ENCODE assay signal across 9 cellular contexts in the genomic region with DNA sequence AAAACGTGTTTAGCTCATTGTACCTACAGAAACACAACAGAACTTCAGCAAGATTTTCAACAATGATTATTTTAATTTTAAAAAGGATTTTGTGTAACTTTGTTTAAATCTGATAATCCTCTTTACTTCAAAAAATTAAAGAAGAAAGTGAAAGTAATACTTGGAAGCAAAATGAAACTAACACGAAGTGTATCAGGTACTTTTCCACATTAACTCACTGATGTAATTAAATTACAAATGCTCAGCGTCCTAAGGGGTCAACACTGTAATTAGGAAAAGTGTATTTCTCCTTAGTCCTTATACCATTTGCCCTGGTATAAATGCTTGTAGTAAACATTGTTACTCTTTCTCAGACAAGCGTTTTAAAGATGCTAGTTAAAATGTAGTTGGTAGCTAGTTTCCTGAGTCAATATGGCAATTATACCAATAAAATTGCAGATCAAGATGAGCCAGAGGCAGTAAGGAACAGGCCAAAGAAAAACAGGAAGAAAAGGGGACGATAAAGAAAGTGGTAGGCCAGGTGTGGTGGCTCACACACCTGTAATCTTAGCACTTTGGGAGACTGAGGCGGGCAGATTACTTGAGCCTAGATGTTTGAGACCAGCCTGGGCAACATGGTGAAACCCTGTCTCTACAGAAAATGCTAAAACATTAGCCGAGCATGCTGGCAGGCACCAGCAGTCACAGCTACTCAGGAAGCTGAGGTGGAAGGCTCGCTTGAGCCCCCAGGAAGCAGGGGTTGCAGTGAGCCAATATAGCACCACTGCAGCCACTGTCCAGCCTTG.
DNase-seq lines count a peak whose midpoint lies in the region; ATAC-seq, FAIRE-seq and TF ChIP-seq lines count a peak whose summit lies in the region.
"Had no signal": no experiment of that assay in that cellular context is flagged by ENCODE, and none has a peak within 500 bp of the region (broad histone marks: within the 10 kb centered on the region; RNA-seq: fewer than 3 reads in every experiment).

No MANE protein-coding gene starts in this region.

- peak; percentile 65 for ATAC-seq in GM19397 (IDR thresholded peaks at IDR 0.05; ENCODE audit: unreplicated experiment)

- no peak overlapping the region for H3K4me3 Mint-ChIP-seq in glutamatergic neuron (ENCODE audit: unreplicated experiment)

- no peak overlapping the region for H3K27ac Mint-ChIP-seq in glutamatergic neuron (ENCODE audit: unreplicated experiment)

- TF ChIP-seq POLR2A in lower leg skin (IDR thresholded peaks at IDR 0.05), result no peak

- H3K79me2 ChIP-seq in KMS-11 (ENCODE audit: insufficient read depth, low read depth) (no peaks in the 10 kb centered on the region), parathyroid adenoma (no peaks in the 10 kb centered on the region)

- H3K4me2 ChIP-seq in BLaER1 (peak overlapping the region; percentile 89), KMS-11 (peak overlapping the region; percentile 49), parathyroid adenoma (ENCODE audit: low read length) (peak overlapping the region; percentile 52)

- H3K9me3 ChIP-seq in BLaER1, result no peaks in the 10 kb centered on the region
- no peaks in the 10 kb centered on the region for H3K9me3 ChIP-seq in parathyroid adenoma (ENCODE audit: control insufficient read depth, low read length)

- no peaks in the 10 kb centered on the region for H3K36me3 Mint-ChIP-seq in glutamatergic neuron (ENCODE audit: unreplicated experiment)

- intact Hi-C loops in lower leg skin (cut with DNase I; ENCODE audit: low total_unique reads), result no loop called here

- peaks cover 1% of the 10 kb centered on the region for H3K9me3 Mint-ChIP-seq in glutamatergic neuron (ENCODE audit: unreplicated experiment)

- FAIRE-seq in colon (lab: Jason Lieb, UNC), result peak; percentile 31

- no peaks in the 10 kb centered on the region for H3K4me1 Mint-ChIP-seq in glutamatergic neuron (ENCODE audit: low read depth, unreplicated experiment)

- H3K9ac ChIP-seq in BLaER1 (peak overlapping the region; percentile 52), KMS-11 (no peak overlapping the region), parathyroid adenoma (no peak overlapping the region)

- WGBS in lower leg skin, 2 donors, result 26 to 31% methylated on average over 8 of the region's 8 CpGs

- H3K27me3 Mint-ChIP-seq in glutamatergic neuron (ENCODE audit: unreplicated experiment), result no peaks in the 10 kb centered on the region

- H3K4me3 ChIP-seq in BLaER1, result peak overlapping the region; percentile 42
- no peak overlapping the region for H3K4me3 ChIP-seq in KMS-11 (IDR thresholded peaks at IDR 0.05; ENCODE audit: insufficient read depth, low read depth, low read length)
- peak overlapping the region; percentile 6 for H3K4me3 ChIP-seq in parathyroid adenoma (ENCODE audit: low read depth, low read length)
- no peak overlapping the region for H3K4me3 ChIP-seq in lower leg skin (ENCODE audit: low read depth, poor library complexity, severe bottlenecking)

- H3K27ac ChIP-seq in BLaER1 (peak overlapping the region; percentile 44), KMS-11 (peak overlapping the region; percentile 29), parathyroid adenoma (no peak overlapping the region)
- H3K27ac ChIP-seq: HL-60 had no signal

- DNase-seq in lower leg skin (ENCODE audit: low spot score in 2 of 2), result no peak
- no peak for DNase-seq in NCI-H1048 (lab: John Stamatoyannopoulos, UW)
- no peak for DNase-seq in glutamatergic neuron

- H3K27me3 ChIP-seq in BLaER1 (no peaks in the 10 kb centered on the region), KMS-11 (ENCODE audit: insufficient read depth, low read depth) (no peaks in the 10 kb centered on the region), parathyroid adenoma (ENCODE audit: control insufficient read depth, insufficient read depth, low read length) (no peaks in the 10 kb centered on the region)

- H3K4me1 ChIP-seq in BLaER1 (peaks cover 36% of the 10 kb centered on the region), KMS-11 (ENCODE audit: low read depth, poor library complexity, severe bottlenecking) (peaks cover 15% of the 10 kb centered on the region), parathyroid adenoma (no peaks in the 10 kb centered on the region)

- H3K36me3 ChIP-seq in BLaER1, result no peaks in the 10 kb centered on the region
- H3K36me3 ChIP-seq in KMS-11 (ENCODE audit: insufficient read depth), result no peaks in the 10 kb centered on the region
- no peaks in the 10 kb centered on the region for H3K36me3 ChIP-seq in parathyroid adenoma (ENCODE audit: control insufficient read depth, insufficient read depth, low read length)

- H2AFZ ChIP-seq in KMS-11 (ENCODE audit: low read depth) (peak overlapping the region; percentile 10; the same call in 1 of the 2 replicates), parathyroid adenoma (no peak overlapping the region)

- no peaks in the 10 kb centered on the region for H4K20me1 ChIP-seq in BLaER1
- H4K20me1 ChIP-seq in KMS-11 (ENCODE audit: insufficient read depth), result no peaks in the 10 kb centered on the region

- TF ChIP-seq CTCF in KMS-11 (conservative IDR thresholded peaks at IDR 0.05; ENCODE audit: low read depth, low read length), result no peak
- TF ChIP-seq CTCF in parathyroid adenoma (IDR thresholded peaks at IDR 0.05), result no peak
- no peak for TF ChIP-seq CTCF in lower leg skin (IDR thresholded peaks at IDR 0.05)
- no peak for TF ChIP-seq CTCF in glutamatergic neuron (IDR thresholded peaks at IDR 0.05; ENCODE audit: partially characterized antibody, unreplicated experiment)

Comparison
In these comparisons a context has a peak if more than half of its experiments do, and no peak if none do; other contexts are left out.
1. H3K4me3 ChIP-seq: peak in BLaER1 (single experiment) and parathyroid adenoma (single experiment); none in KMS-11 (single experiment) and lower leg skin (single experiment).
2. Peak in every context shown above with its lines, with median percentiles within 50 percentile points of each other: H3K4me2 ChIP-seq.